In genomic region chr9:127612993-127613954, GRCh38 we compare ENCODE assay signal across 8 cellular contexts. TPM values are rescaled to one million over a fixed set of nuclear protein-coding genes. Genes with fewer than 3 reads are reported as not detected.
DNase-seq lines count a peak whose midpoint lies in the region; ATAC-seq and TF ChIP-seq lines count a peak whose summit lies in the region.

No MANE protein-coding gene starts in this region.

- peak overlapping the region; percentile 95 for H3K27ac Mint-ChIP-seq in HFFc6
- peak overlapping the region; percentile 34 for H3K27ac Mint-ChIP-seq in T-helper 1 cell treated with Interleukin-12 subunit alpha and Interleukin-12 subunit beta and Interleukin-4 antibody, amounts not matched to agents 30 μg/mL and 1 μg/mL, for 36 hours

- peak overlapping the region; percentile 94 for H3K4me3 ChIP-seq in ACC112 (ENCODE audit: low read depth, low read length)
- H3K4me3 ChIP-seq in astrocyte of the spinal cord (ENCODE audit: low read depth, low read length): peak overlapping the region; percentile 74
- peak overlapping the region; percentile 75 for H3K4me3 ChIP-seq in iPS DF 6.9 (ENCODE audit: low read length)
- H3K4me3 ChIP-seq in retinal pigment epithelial cell (ENCODE audit: low read length): peak overlapping the region; percentile 79

- DNase-seq in HFFc6 (peak; percentile 77), astrocyte of the spinal cord (ENCODE audit: low read depth, low spot score) (peak; percentile 59), iPS DF 6.9 (ENCODE audit: low read depth, low spot score) (no peak), retinal pigment epithelial cell (ENCODE audit: low read depth) (no peak)

- no CpG with 5 or more reads among the region's 44 CpGs for WGBS in iPS DF 6.9 (ENCODE audit: insufficient coverage, insufficient read length)

- H3K27ac ChIP-seq in ACC112 (ENCODE audit: low read depth, low read length) (peak overlapping the region; percentile 31; the same call in 1 of the 2 replicates), iPS DF 6.9 (ENCODE audit: low read length) (no peak overlapping the region)

- H3K27me3 ChIP-seq in ACC112 (ENCODE audit: insufficient read depth, low read length): no peaks in the 10 kb centered on the region
- no peaks in the 10 kb centered on the region for H3K27me3 ChIP-seq in iPS DF 6.9 (ENCODE audit: control insufficient read depth, insufficient read depth, low read length)

- H3K4me3 Mint-ChIP-seq in HFFc6: peak overlapping the region; percentile 98
- peak overlapping the region; percentile 87 for H3K4me3 Mint-ChIP-seq in T-helper 1 cell treated with Interleukin-12 subunit alpha and Interleukin-12 subunit beta and Interleukin-4 antibody, amounts not matched to agents 30 μg/mL and 1 μg/mL, for 36 hours

- no peaks in the 10 kb centered on the region for H3K36me3 Mint-ChIP-seq in HFFc6 (ENCODE audit: low read depth)
- no peaks in the 10 kb centered on the region for H3K36me3 Mint-ChIP-seq in T-helper 1 cell treated with Interleukin-12 subunit alpha and Interleukin-12 subunit beta and Interleukin-4 antibody, amounts not matched to agents 30 μg/mL and 1 μg/mL, for 36 hours (ENCODE audit: low read depth)

- H3K4me1 ChIP-seq in ACC112 (ENCODE audit: control insufficient read depth, insufficient read depth, low read length, unreplicated experiment) (peaks cover 22% of the 10 kb centered on the region), iPS DF 6.9 (ENCODE audit: control insufficient read depth, insufficient read depth, low read length) (no peaks in the 10 kb centered on the region)

- peaks cover 38% of the 10 kb centered on the region for H3K4me1 Mint-ChIP-seq in HFFc6 (ENCODE audit: low read depth)
- peaks cover 21% of the 10 kb centered on the region for H3K4me1 Mint-ChIP-seq in T-helper 1 cell treated with Interleukin-12 subunit alpha and Interleukin-12 subunit beta and Interleukin-4 antibody, amounts not matched to agents 30 μg/mL and 1 μg/mL, for 36 hours (ENCODE audit: low read depth)

- ATAC-seq in GM21737 (IDR thresholded peaks at IDR 0.05; ENCODE audit: unreplicated experiment) (no peak), HG02759 (IDR thresholded peaks at IDR 0.05; ENCODE audit: unreplicated experiment) (no peak)

- in situ Hi-C loops in astrocyte of the spinal cord (cut with HindIII; ENCODE audit: low sequenced_read_pairs): no loop called here

- H3K9me3 ChIP-seq in iPS DF 6.9 (ENCODE audit: control insufficient read depth, insufficient read depth, low read length): no peaks in the 10 kb centered on the region

- H3K27me3 Mint-ChIP-seq in HFFc6 (ENCODE audit: insufficient read depth): 0 out of 2 replicates have a peak, but pooled peaks cover 8% of the 10 kb centered on the region
- H3K27me3 Mint-ChIP-seq in T-helper 1 cell treated with Interleukin-12 subunit alpha and Interleukin-12 subunit beta and Interleukin-4 antibody, amounts not matched to agents 30 μg/mL and 1 μg/mL, for 36 hours (ENCODE audit: low read depth): peaks cover 44% of the 10 kb centered on the region

- H3K79me2 ChIP-seq in ACC112 (ENCODE audit: control insufficient read depth, insufficient read depth, low read length, unreplicated experiment): peaks cover 30% of the 10 kb centered on the region

- no peaks in the 10 kb centered on the region for H3K9me3 Mint-ChIP-seq in HFFc6
- H3K9me3 Mint-ChIP-seq in T-helper 1 cell treated with Interleukin-12 subunit alpha and Interleukin-12 subunit beta and Interleukin-4 antibody, amounts not matched to agents 30 μg/mL and 1 μg/mL, for 36 hours: no peaks in the 10 kb centered on the region

- no peaks in the 10 kb centered on the region for H3K36me3 ChIP-seq in ACC112 (ENCODE audit: insufficient read depth, low read length)
- no peaks in the 10 kb centered on the region for H3K36me3 ChIP-seq in iPS DF 6.9 (ENCODE audit: control insufficient read depth, insufficient read depth, low read length)

- H2AFZ ChIP-seq in ACC112 (ENCODE audit: low read length, unreplicated experiment): peak overlapping the region; percentile 81

- TF ChIP-seq CTCF in HFFc6 (IDR thresholded peaks at IDR 0.05): no peak
- TF ChIP-seq CTCF in astrocyte of the spinal cord (IDR thresholded peaks at IDR 0.05; ENCODE audit: low read depth, low read length): no peak
- TF ChIP-seq CTCF in retinal pigment epithelial cell (conservative IDR thresholded peaks at IDR 0.05; ENCODE audit: low read depth, low read length): no peak

RNA-seq across cellular contexts. Expression of gene STXBP1, which starts 1.2 kb away (rescaled TPM):
- 10 to 100 TPM; 61.9 to 90.7 (median 73.6) TPM for total RNA-seq in HFFc6 (2021; fragmentation: NEBNext Ultra II Directional; extraction: Animal tissue kit (Norgen Biotek cat#: 25700))

Comparison
In these comparisons a context has a peak if more than half of its experiments do, and no peak if none do; other contexts are left out.
1. DNase-seq: peak in HFFc6 (single experiment) and astrocyte of the spinal cord (single experiment); none in iPS DF 6.9 (single experiment) and retinal pigment epithelial cell (single experiment).
2. Peak in every context shown above with its lines, with median percentiles within 50 percentile points of each other: H3K4me3 ChIP-seq.